8 cellular contexts compared by ENCODE assay signal in the genomic region with DNA sequence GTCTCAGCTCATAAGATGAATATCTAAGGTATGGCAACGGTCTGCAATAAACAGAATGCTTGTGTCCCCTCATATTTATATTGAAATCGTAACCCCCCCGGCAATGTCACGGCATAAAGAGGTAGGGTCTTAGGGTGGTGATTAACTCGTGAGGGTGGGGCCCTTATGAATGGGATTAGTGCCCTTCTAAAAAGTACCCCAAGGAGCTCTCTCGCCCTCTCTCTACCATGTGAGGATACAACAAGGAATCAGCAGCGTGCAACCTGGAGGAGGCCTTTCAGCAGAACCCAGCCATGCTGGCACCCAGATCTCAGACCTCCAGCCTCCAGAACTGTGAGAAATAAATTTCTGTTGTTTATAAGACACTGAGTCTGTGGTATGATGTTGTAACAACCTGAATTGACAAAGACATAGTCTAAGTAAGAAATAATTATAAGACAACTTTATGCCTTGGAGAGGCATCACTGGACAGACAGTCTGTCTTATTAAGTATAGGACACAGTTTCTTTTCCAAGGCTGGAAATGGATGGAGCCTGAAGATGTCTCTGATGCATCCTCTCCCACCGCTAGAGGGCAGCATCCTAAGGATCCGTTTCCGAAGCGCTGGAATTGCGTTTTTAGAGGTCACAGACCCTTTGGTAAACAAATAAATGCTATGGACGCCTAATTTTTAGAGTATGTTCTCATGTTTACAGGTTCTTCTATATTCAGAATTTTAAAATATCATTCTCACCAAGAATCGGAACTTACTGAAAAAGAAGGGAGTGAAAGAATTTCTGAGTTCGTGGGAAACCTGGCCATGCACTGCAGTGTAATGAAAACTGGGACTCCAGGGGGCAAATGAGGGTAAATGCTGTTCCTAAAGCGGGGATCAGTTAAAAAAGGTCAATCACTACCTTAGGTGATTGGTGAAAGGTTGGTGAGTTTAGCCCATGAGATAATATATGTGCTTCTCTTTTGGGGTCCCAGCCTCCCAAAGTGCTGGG. TPM values are rescaled to one million over a fixed set of nuclear protein-coding genes. Genes with fewer than 3 reads are reported as not detected.
DNase-seq lines count a peak whose midpoint lies in the region; ATAC-seq, FAIRE-seq and TF ChIP-seq lines count a peak whose summit lies in the region.

No MANE protein-coding gene starts in this region.

- no peaks in the 10 kb centered on the region for H3K27me3 ChIP-seq in keratinocyte (ENCODE audit: control insufficient read depth, extremely low read depth, insufficient read depth, low read length)

- H2AFZ ChIP-seq in keratinocyte (ENCODE audit: control insufficient read depth, low read length), result no peak overlapping the region

- H3K27ac ChIP-seq in keratinocyte (ENCODE audit: control insufficient read depth, insufficient read depth, low read length), result no peak overlapping the region

- no peaks in the 10 kb centered on the region for H3K9me3 ChIP-seq in keratinocyte (ENCODE audit: control insufficient read depth, low read depth, low read length)

- H3K4me2 ChIP-seq in keratinocyte (ENCODE audit: control insufficient read depth, extremely low read depth, insufficient read depth, low read depth, low read length), result no peak overlapping the region

- no peak for TF ChIP-seq POLR2A in GM12891 (IDR thresholded peaks at IDR 0.05; ENCODE audit: low read depth, low read length)

- FAIRE-seq in GM12891 (lab: Jason Lieb, UNC), result peak; percentile 5
- FAIRE-seq in keratinocyte (lab: Jason Lieb, UNC), result peak; percentile 77

- no peaks in the 10 kb centered on the region for H3K4me1 ChIP-seq in keratinocyte (ENCODE audit: control insufficient read depth, extremely low read depth, insufficient read depth, low read length)

- H3K36me3 ChIP-seq in keratinocyte (ENCODE audit: control insufficient read depth in 2 of 2, extremely low read depth in 1 of 2, insufficient read depth in 2 of 2, low read length in 2 of 2), result no peaks in the 10 kb centered on the region

- no peaks in the 10 kb centered on the region for H3K9me1 ChIP-seq in keratinocyte (ENCODE audit: control insufficient read depth, extremely low read depth, insufficient read depth, low read length)

- DNase-seq in AG10803 (ENCODE audit: low read depth), result peak; percentile 40
- no peak for DNase-seq in GM12891 (ENCODE audit: insufficient read length, low spot score)
- DNase-seq in OCI-M1 (lab: John Stamatoyannopoulos, UW), result peak; percentile 63
- peak; percentile 52 for DNase-seq in astrocyte of the hippocampus (ENCODE audit: low read depth, low spot score)
- DNase-seq in keratinocyte (ENCODE audit: low read depth, low spot score), result peak; percentile 7
- peak in 2 of 3 donors; percentile 18 to 33 for DNase-seq in stimulated activated CD4-positive, alpha-beta T cell treated with anti-CD3 and anti-CD28 coated beads, TNF-alpha, amount 100 ng/mL, for 48 hours (ENCODE audit: low read depth in 3 of 3)

- ATAC-seq in HG02642 (IDR thresholded peaks at IDR 0.05; ENCODE audit: poor library complexity, unreplicated experiment) (no peak), HG03159 (IDR thresholded peaks at IDR 0.05; ENCODE audit: unreplicated experiment) (no peak)

- no peak overlapping the region for H3K9ac ChIP-seq in keratinocyte (ENCODE audit: control insufficient read depth, extremely low read depth, insufficient read depth, low read length)

- dilution Hi-C loops in keratinocyte (cut with MboI; ENCODE audit: extremely low pct_ligation_motif_present, low sequenced_read_pairs), result no loop called here

- no peak overlapping the region for H3K4me3 ChIP-seq in AG10803 (ENCODE audit: low read length)
- no peak overlapping the region for H3K4me3 ChIP-seq in keratinocyte (ENCODE audit: control insufficient read depth in 2 of 3, extremely low read depth in 1 of 3, insufficient read depth in 2 of 3, low read depth in 1 of 3, low read length in 3 of 3)

- H4K20me1 ChIP-seq in keratinocyte (ENCODE audit: control insufficient read depth, extremely low read depth, insufficient read depth, low read length), result no peaks in the 10 kb centered on the region

- no peaks in the 10 kb centered on the region for H3K79me2 ChIP-seq in keratinocyte (ENCODE audit: control insufficient read depth, insufficient read depth, low read length)

- TF ChIP-seq CTCF in AG10803 (conservative IDR thresholded peaks at IDR 0.05; ENCODE audit: low read length) (peak; percentile 88), keratinocyte (optimal IDR thresholded peaks at IDR 0.05 in 1 of 3, IDR thresholded peaks at IDR 0.05 in 1 of 3, conservative IDR thresholded peaks at IDR 0.05 in 1 of 3; ENCODE audit: extremely low read depth in 1 of 3, insufficient read depth in 2 of 3, low read length in 3 of 3) (peak; percentile 69 to 78 (median 75))

TF ChIP-seq in GM12891, 5 proteins besides CTCF, POLR2A, EP300 and RAD21:
- TF ChIP-seq SPI1 (IDR thresholded peaks at IDR 0.05; ENCODE audit: low read depth, low read length), result no peak
- no peak for TF ChIP-seq PAX5 (IDR thresholded peaks at IDR 0.05; ENCODE audit: insufficient read depth, low read length, severe bottlenecking)
- no peak for TF ChIP-seq POLR2AphosphoS5 (IDR thresholded peaks at IDR 0.05; ENCODE audit: low read depth, low read length)
- no peak for TF ChIP-seq TAF1 (IDR thresholded peaks at IDR 0.05; ENCODE audit: low read depth, low read length)
- TF ChIP-seq POU2F2 (IDR thresholded peaks at IDR 0.05; ENCODE audit: low read depth, low read length), result no peak

RNA-seq across cellular contexts. Expression of a gene that starts 13.3 kb away (rescaled TPM):
- not detected for polyA plus RNA-seq in GM12891 (2012; ENCODE audit: low read depth, missing spikeins)
- polyA plus RNA-seq in keratinocyte, result not detected in 3 replicates
- not detected for polyA plus RNA-seq in keratinocyte (2011; ENCODE audit: low read depth)
- polyA plus RNA-seq in keratinocyte (2011; cell fraction: cytosol; rRNA removed), result not detected in 2 replicates
- polyA plus RNA-seq in keratinocyte (2011; cell fraction: nucleus; rRNA removed), result not detected in 2 replicates
- not detected in 2 replicates for polyA plus RNA-seq in keratinocyte (2012; ENCODE audit: low replicate concordance)
- polyA minus RNA-seq in keratinocyte, result not detected in 3 replicates
- not detected for polyA minus RNA-seq in keratinocyte (2011; cell fraction: cytosol; rRNA and poly(A)+ RNA removed)
- polyA minus RNA-seq in keratinocyte (2011; cell fraction: nucleus; rRNA and poly(A)+ RNA removed), result not detected in 2 replicates

RNA-seq across cellular contexts. Expression of a gene that starts 27.6 kb away (rescaled TPM):
- 1.7 TPM for polyA plus RNA-seq in GM12891 (2012; ENCODE audit: low read depth, missing spikeins)
- not detected in 3 replicates for polyA plus RNA-seq in keratinocyte
- polyA plus RNA-seq in keratinocyte (2011; ENCODE audit: low read depth), result not detected
- polyA plus RNA-seq in keratinocyte (2011; cell fraction: cytosol; rRNA removed), result not detected in 2 replicates
- polyA plus RNA-seq in keratinocyte (2011; cell fraction: nucleus; rRNA removed), result not detected in 2 replicates
- not detected in 2 replicates for polyA plus RNA-seq in keratinocyte (2012; ENCODE audit: low replicate concordance)
- not detected in 3 replicates for polyA minus RNA-seq in keratinocyte
- not detected for polyA minus RNA-seq in keratinocyte (2011; cell fraction: cytosol; rRNA and poly(A)+ RNA removed)
- polyA minus RNA-seq in keratinocyte (2011; cell fraction: nucleus; rRNA and poly(A)+ RNA removed), result not detected in 2 replicates
